Comparison of ENCODE assay signal across 15 cellular contexts in the genomic region with DNA sequence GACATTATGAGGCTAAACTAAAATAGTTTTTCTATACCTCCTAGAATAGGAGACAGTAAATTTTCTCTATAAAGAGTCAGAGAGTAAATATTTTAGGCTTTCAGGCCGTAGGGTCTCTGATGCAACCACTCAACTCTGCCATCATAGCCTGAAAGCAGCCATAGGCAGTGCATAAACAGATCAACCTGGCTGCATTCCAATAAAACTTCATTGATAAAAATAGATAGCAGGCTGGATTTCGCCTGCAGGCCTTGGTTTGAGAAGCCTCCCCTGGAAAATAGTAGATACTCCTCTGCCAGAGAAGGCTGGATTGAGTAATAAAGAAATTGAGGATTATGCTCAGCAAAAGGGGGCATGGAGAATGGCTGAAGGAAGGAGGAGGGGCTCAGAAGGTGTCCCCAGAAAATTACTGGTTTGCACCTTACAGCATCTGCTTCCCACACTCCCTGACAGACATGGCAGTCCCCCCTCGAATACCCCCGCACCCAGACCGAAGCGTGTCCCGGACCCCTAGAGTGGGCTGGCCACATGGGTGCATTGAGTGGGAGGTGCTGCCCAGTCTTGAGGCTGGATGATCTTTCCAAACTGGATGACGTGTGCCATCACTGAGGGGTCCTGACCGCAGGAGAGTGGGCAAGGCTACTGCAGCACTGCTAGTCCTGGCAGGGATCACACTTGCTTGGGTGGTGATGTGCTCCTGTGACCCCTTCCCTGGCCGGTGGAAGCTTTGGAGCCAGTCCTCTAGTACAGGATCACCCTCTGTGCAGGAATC.
DNase-seq lines count a peak whose midpoint lies in the region; ATAC-seq and TF ChIP-seq lines count a peak whose summit lies in the region.
"Had no signal": no experiment of that assay in that cellular context is flagged by ENCODE, and none has a peak within 500 bp of the region (broad histone marks: within the 10 kb centered on the region; RNA-seq: fewer than 3 reads in every experiment).

No MANE protein-coding gene starts in this region.

- no peak overlapping the region for H3K4me2 ChIP-seq in trophoblast cell (ENCODE audit: low read length)

- H2AK5ac ChIP-seq in trophoblast cell (ENCODE audit: low read length): no peak overlapping the region

- peak; percentile 6 for DNase-seq in activated CD4-positive, CD25-positive, alpha-beta regulatory T cell treated with anti-CD3 and anti-CD28 coated beads, Interleukin-2, amount 50 U/mL, for 72 hours
- no peak for DNase-seq in activated CD4-positive, CD25-positive, alpha-beta regulatory T cell (lab: John Stamatoyannopoulos, UW)
- DNase-seq in BE2C: peak; percentile 17
- peak; percentile 6 for DNase-seq in WTC11 (ENCODE audit: low spot score)
- peak; percentile 73 to 89 for DNase-seq in trophoblast cell
- DNase-seq in HK-2 (ENCODE audit: unreplicated experiment): no peak
- DNase-seq: AML-193; CD4-positive, CD25-positive, alpha-beta regulatory T cell; DMS53; NCI-H1930; NCI-H526; PC-3 had no signal

- no peak overlapping the region for H2AFZ ChIP-seq in trophoblast cell (ENCODE audit: insufficient read depth, low read length, poor library complexity)

- no peak overlapping the region for H3K4me3 ChIP-seq in BE2C (ENCODE audit: low read depth, low read length)
- no peak overlapping the region for H3K4me3 ChIP-seq in trophoblast cell (ENCODE audit: low read depth, low read length)
- H3K4me3 ChIP-seq: HAP-1 had no signal

- no peaks in the 10 kb centered on the region for H3K79me1 ChIP-seq in trophoblast cell (ENCODE audit: low read length)

- no peak overlapping the region for H2BK12ac ChIP-seq in trophoblast cell (ENCODE audit: low read length)

- H3K4me1 ChIP-seq in BE2C (peaks cover 40% of the 10 kb centered on the region), trophoblast cell (ENCODE audit: control insufficient read depth in 1 of 2, insufficient read depth in 2 of 2, low read length in 2 of 2) (no peaks in the 10 kb centered on the region)
- H3K4me1 ChIP-seq: HAP-1 had no signal

- H3K9me3 ChIP-seq in BE2C (no peaks in the 10 kb centered on the region), trophoblast cell (ENCODE audit: insufficient read depth, low read depth, low read length) (peaks cover 2% of the 10 kb centered on the region)
- H3K9me3 ChIP-seq: HAP-1 had no signal

- ATAC-seq in WTC11 (no peak), HG03442 (IDR thresholded peaks at IDR 0.05; ENCODE audit: unreplicated experiment) (no peak)
- ATAC-seq: PC-3 had no signal

- H3K36me3 ChIP-seq in BE2C: no peaks in the 10 kb centered on the region
- H3K36me3 ChIP-seq in trophoblast cell (ENCODE audit: control insufficient read depth in 1 of 2, insufficient read depth in 2 of 2, low read length in 2 of 2): no peaks in the 10 kb centered on the region
- H3K36me3 ChIP-seq: HAP-1 had no signal

- H3K23ac ChIP-seq in trophoblast cell (ENCODE audit: low read length): no peak overlapping the region

- peaks cover 3% of the 10 kb centered on the region; the same call in 1 of the 2 replicates for H3K4me1 Mint-ChIP-seq in WTC11
- H3K4me1 Mint-ChIP-seq: CD4-positive, CD25-positive, alpha-beta regulatory T cell had no signal

- no peaks in the 10 kb centered on the region for H3K36me3 Mint-ChIP-seq in WTC11
- H3K36me3 Mint-ChIP-seq: CD4-positive, CD25-positive, alpha-beta regulatory T cell; IgD-negative memory B cell had no signal

- H2BK5ac ChIP-seq in trophoblast cell (ENCODE audit: low read depth, low read length, poor library complexity): no peak overlapping the region

- no peaks in the 10 kb centered on the region for H3K79me2 ChIP-seq in trophoblast cell (ENCODE audit: control insufficient read depth, insufficient read depth, low read length, poor library complexity)

- no peak overlapping the region for H4K12ac ChIP-seq in trophoblast cell (ENCODE audit: low read depth, low read length)

- no peak overlapping the region for H3K4ac ChIP-seq in trophoblast cell (ENCODE audit: low read depth, low read length)

- POLR2A ChIA-PET in WTC11 (lab: Charles Lee): no interaction called here

- TF ChIP-seq CTCF in BE2C (IDR thresholded peaks at IDR 0.05; ENCODE audit: low read depth, low read length): no peak
- no peak for TF ChIP-seq CTCF in WTC11 (IDR thresholded peaks at IDR 0.05)

- no peak overlapping the region for H3K27ac ChIP-seq in trophoblast cell (ENCODE audit: low read depth, low read length)

- no peak overlapping the region for H3K27ac Mint-ChIP-seq in WTC11
- H3K27ac Mint-ChIP-seq: CD4-positive, CD25-positive, alpha-beta regulatory T cell; IgD-negative memory B cell had no signal

- CTCF ChIA-PET in WTC11 (lab: Charles Lee): interaction anchor here (1.1 to 1.8 kb wide), 2 partner anchors 10 to 274 kb away, joined by 3 to 6 read pairs; no protein-coding TSS in a partner anchor

- H3K14ac ChIP-seq in trophoblast cell (ENCODE audit: low read length): no peak overlapping the region

- H3K9me3 Mint-ChIP-seq in WTC11: no peaks in the 10 kb centered on the region
- H3K9me3 Mint-ChIP-seq: IgD-negative memory B cell had no signal

- H3K27me3 ChIP-seq in BE2C: no peaks in the 10 kb centered on the region
- H3K27me3 ChIP-seq in trophoblast cell (ENCODE audit: insufficient read depth, low read length): no peaks in the 10 kb centered on the region

- H3K9ac ChIP-seq in trophoblast cell (ENCODE audit: low read length): no peak overlapping the region

- H3K27me3 Mint-ChIP-seq in WTC11 (ENCODE audit: low read depth): no peaks in the 10 kb centered on the region
- H3K27me3 Mint-ChIP-seq: CD4-positive, CD25-positive, alpha-beta regulatory T cell; IgD-negative memory B cell had no signal

- H3K18ac ChIP-seq in trophoblast cell (ENCODE audit: low read length): no peak overlapping the region

- no peak overlapping the region for H4K91ac ChIP-seq in trophoblast cell (ENCODE audit: low read depth, low read length)

- no peak overlapping the region for H4K8ac ChIP-seq in trophoblast cell (ENCODE audit: low read depth, low read length)

- H2BK120ac ChIP-seq in trophoblast cell (ENCODE audit: insufficient read depth, low read length, poor library complexity): no peak overlapping the region

- H3K4me3 Mint-ChIP-seq in WTC11: no peak overlapping the region
- H3K4me3 Mint-ChIP-seq: CD4-positive, CD25-positive, alpha-beta regulatory T cell; IgD-negative memory B cell had no signal

- no CpG with 5 or more reads among the region's 10 CpGs for WGBS in trophoblast cell (ENCODE audit: extremely low coverage, insufficient coverage, insufficient read length)

TF ChIP-seq in WTC11, 78 proteins besides CTCF, POLR2A, EP300 and RAD21 (continues in another document):
- no peak for TF ChIP-seq MYBL2 (CRISPR knock-in tag; IDR thresholded peaks at IDR 0.05)
- no peak for TF ChIP-seq TP53 (CRISPR knock-in tag; IDR thresholded peaks at IDR 0.05)
- TF ChIP-seq FOXK1 (CRISPR knock-in tag; IDR thresholded peaks at IDR 0.05): no peak
- TF ChIP-seq, protein P1, sequence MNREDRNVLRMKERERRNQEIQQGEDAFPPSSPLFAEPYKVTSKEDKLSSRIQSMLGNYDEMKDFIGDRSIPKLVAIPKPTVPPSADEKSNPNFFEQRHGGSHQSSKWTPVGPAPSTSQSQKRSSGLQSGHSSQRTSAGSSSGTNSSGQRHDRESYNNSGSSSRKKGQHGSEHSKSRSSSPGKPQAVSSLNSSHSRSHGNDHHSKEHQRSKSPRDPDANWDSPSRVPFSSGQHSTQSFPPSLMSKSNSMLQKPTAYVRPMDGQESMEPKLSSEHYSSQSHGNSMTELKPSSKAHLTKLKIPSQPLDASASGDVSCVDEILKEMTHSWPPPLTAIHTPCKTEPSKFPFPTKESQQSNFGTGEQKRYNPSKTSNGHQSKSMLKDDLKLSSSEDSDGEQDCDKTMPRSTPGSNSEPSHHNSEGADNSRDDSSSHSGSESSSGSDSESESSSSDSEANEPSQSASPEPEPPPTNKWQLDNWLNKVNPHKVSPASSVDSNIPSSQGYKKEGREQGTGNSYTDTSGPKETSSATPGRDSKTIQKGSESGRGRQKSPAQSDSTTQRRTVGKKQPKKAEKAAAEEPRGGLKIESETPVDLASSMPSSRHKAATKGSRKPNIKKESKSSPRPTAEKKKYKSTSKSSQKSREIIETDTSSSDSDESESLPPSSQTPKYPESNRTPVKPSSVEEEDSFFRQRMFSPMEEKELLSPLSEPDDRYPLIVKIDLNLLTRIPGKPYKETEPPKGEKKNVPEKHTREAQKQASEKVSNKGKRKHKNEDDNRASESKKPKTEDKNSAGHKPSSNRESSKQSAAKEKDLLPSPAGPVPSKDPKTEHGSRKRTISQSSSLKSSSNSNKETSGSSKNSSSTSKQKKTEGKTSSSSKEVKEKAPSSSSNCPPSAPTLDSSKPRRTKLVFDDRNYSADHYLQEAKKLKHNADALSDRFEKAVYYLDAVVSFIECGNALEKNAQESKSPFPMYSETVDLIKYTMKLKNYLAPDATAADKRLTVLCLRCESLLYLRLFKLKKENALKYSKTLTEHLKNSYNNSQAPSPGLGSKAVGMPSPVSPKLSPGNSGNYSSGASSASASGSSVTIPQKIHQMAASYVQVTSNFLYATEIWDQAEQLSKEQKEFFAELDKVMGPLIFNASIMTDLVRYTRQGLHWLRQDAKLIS (CRISPR knock-in tag; IDR thresholded peaks at IDR 0.05; ENCODE audit: borderline replicate concordance): no peak
- no peak for TF ChIP-seq CREB1 (CRISPR knock-in tag; IDR thresholded peaks at IDR 0.05)
- TF ChIP-seq, protein P2, sequence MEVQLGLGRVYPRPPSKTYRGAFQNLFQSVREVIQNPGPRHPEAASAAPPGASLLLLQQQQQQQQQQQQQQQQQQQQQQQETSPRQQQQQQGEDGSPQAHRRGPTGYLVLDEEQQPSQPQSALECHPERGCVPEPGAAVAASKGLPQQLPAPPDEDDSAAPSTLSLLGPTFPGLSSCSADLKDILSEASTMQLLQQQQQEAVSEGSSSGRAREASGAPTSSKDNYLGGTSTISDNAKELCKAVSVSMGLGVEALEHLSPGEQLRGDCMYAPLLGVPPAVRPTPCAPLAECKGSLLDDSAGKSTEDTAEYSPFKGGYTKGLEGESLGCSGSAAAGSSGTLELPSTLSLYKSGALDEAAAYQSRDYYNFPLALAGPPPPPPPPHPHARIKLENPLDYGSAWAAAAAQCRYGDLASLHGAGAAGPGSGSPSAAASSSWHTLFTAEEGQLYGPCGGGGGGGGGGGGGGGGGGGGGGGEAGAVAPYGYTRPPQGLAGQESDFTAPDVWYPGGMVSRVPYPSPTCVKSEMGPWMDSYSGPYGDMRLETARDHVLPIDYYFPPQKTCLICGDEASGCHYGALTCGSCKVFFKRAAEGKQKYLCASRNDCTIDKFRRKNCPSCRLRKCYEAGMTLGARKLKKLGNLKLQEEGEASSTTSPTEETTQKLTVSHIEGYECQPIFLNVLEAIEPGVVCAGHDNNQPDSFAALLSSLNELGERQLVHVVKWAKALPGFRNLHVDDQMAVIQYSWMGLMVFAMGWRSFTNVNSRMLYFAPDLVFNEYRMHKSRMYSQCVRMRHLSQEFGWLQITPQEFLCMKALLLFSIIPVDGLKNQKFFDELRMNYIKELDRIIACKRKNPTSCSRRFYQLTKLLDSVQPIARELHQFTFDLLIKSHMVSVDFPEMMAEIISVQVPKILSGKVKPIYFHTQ (CRISPR knock-in tag; IDR thresholded peaks at IDR 0.05): no peak

Comparison
In these comparisons a context has a peak if more than half of its experiments do, and no peak if none do; other contexts are left out.
1. DNase-seq: peak in activated CD4-positive, CD25-positive, alpha-beta regulatory T cell treated with anti-CD3 and anti-CD28 coated beads, Interleukin-2, amount 50 U/mL, for 72 hours (single experiment), BE2C (single experiment), WTC11 (single experiment) and trophoblast cell (2 of 2); none in activated CD4-positive, CD25-positive, alpha-beta regulatory T cell (0 of 4) and HK-2 (single experiment).